25 cellular contexts compared by ENCODE assay signal in genomic region chr7:73482746-73483145, GRCh38. TPM values are rescaled to one million over a fixed set of nuclear protein-coding genes. Genes with fewer than 3 reads are reported as not detected.
DNase-seq lines count a peak whose midpoint lies in the region; ATAC-seq and TF ChIP-seq lines count a peak whose summit lies in the region.
"Had no signal": no experiment of that assay in that cellular context is flagged by ENCODE, and none has a peak within 500 bp of the region (broad histone marks: within the 10 kb centered on the region; RNA-seq: fewer than 3 reads in every experiment).

No MANE protein-coding gene starts in this region.

- peaks cover 15% of the 10 kb centered on the region for H3K4me1 Mint-ChIP-seq in CD4-positive, alpha-beta T cell (ENCODE audit: low read depth)

- no peak overlapping the region for H4K8ac ChIP-seq in mesendoderm (ENCODE audit: low read depth, low read length)

- H3K56ac ChIP-seq in mesendoderm (ENCODE audit: low read length): no peak overlapping the region

- H3K4me3 ChIP-seq in mesendoderm (ENCODE audit: low read length): no peak overlapping the region
- H3K4me3 ChIP-seq: hepatocyte, mucosa of descending colon, PC-9, thyroid gland had no signal

- POLR2A ChIA-PET in CD4-positive, alpha-beta T cell (lab: Charles Lee): no interaction called here

- H3K27ac Mint-ChIP-seq in CD4-positive, alpha-beta T cell: peak overlapping the region; percentile 14
- H3K27ac Mint-ChIP-seq: activated T-cell treated with anti-CD3 and anti-CD28 coated beads, Interleukin-2, amount 50 U/mL, for 72 hours; IgD-negative memory B cell; T-helper 2 cell treated with Interferon-gamma antibody and Interleukin-4, amounts not matched to agents 5 μg/mL and 100 μg/mL, for 36 hours had no signal

- no peak overlapping the region for H2BK5ac ChIP-seq in mesendoderm (ENCODE audit: low read length)

- no peak for TF ChIP-seq POLR2A in erythroblast (IDR thresholded peaks at IDR 0.05; ENCODE audit: low read length)

- intact Hi-C loops in CD4-positive, alpha-beta T cell (cut with DNase I, micrococcal nuclease): no loop called here

- H3K27me3 Mint-ChIP-seq in CD4-positive, alpha-beta T cell: no peaks in the 10 kb centered on the region
- H3K27me3 Mint-ChIP-seq: activated naive CD8-positive, alpha-beta T cell; CD8-positive, alpha-beta memory T cell; IgD-negative memory B cell had no signal

- H3K36me3 Mint-ChIP-seq in CD4-positive, alpha-beta T cell (ENCODE audit: low read depth): peaks cover 84% of the 10 kb centered on the region

- peaks cover 5% of the 10 kb centered on the region for H3K36me3 ChIP-seq in mesendoderm (ENCODE audit: control insufficient read depth, insufficient read depth, low read length)

- H3K9ac ChIP-seq in mesendoderm (ENCODE audit: low read length): no peak overlapping the region

- no peaks in the 10 kb centered on the region for H3K9me3 Mint-ChIP-seq in CD4-positive, alpha-beta T cell
- H3K9me3 Mint-ChIP-seq: activated T-cell treated with anti-CD3 and anti-CD28 coated beads, Interleukin-2, amount 50 U/mL, for 72 hours; CD8-positive, alpha-beta memory T cell; IgD-negative memory B cell; T-helper 2 cell treated with Interferon-gamma antibody and Interleukin-4, amounts not matched to agents 5 μg/mL and 100 μg/mL, for 36 hours had no signal

- no peak overlapping the region for H3K18ac ChIP-seq in mesendoderm (ENCODE audit: low read length)

- peaks cover 17% of the 10 kb centered on the region for H3K79me2 ChIP-seq in mesendoderm (ENCODE audit: control insufficient read depth, insufficient read depth, low read length)

- CTCF ChIA-PET in CD4-positive, alpha-beta T cell (lab: Charles Lee): no interaction called here

- no peak for DNase-seq in CD4-positive, alpha-beta T cell
- peak; percentile 83 to 94 for DNase-seq in NCI-H524 (lab: John Stamatoyannopoulos, UW)
- peak; percentile 37 for DNase-seq in cerebellum (ENCODE audit: low spot score)
- peak; percentile 40 for DNase-seq in mesendoderm
- DNase-seq in HT-29 (ENCODE audit: low spot score): no peak
- DNase-seq in NCI-H774 (lab: John Stamatoyannopoulos, UW): no peak
- DNase-seq in erythroblast (lab: John Stamatoyannopoulos, UW): no peak
- no peak for DNase-seq in islet precursor cell
- DNase-seq: activated T-cell treated with anti-CD3 and anti-CD28 coated beads, Interleukin-2, amount 50 U/mL, for 72 hours; CD8-positive, alpha-beta memory T cell; DND-41; left colon; mucosa of descending colon; NCI-H187 treated with DMSO at 0.1 percent for 48 hours; occipital lobe; PC-9; right cardiac atrium; stimulated activated naive CD4-positive, alpha-beta T cell had no signal

- H2AK5ac ChIP-seq in mesendoderm (ENCODE audit: low read length): no peak overlapping the region

- no peak for TF ChIP-seq CTCF in CD4-positive, alpha-beta T cell (IDR thresholded peaks at IDR 0.05)

- no CpG with 5 or more reads among the region's 5 CpGs for WGBS in mesendoderm (ENCODE audit: extremely low coverage, insufficient coverage, low lambda C conversion rate)

- H3K79me1 ChIP-seq in mesendoderm (ENCODE audit: low read length): peaks cover 11% of the 10 kb centered on the region

- no peak overlapping the region for H3K23ac ChIP-seq in mesendoderm (ENCODE audit: low read length)

- no peak overlapping the region for H3K27ac ChIP-seq in CD4-positive, alpha-beta T cell (ENCODE audit: low read depth, low read length)
- H3K27ac ChIP-seq in mesendoderm (ENCODE audit: low read depth, low read length): no peak overlapping the region
- H3K27ac ChIP-seq: hepatocyte, HL-60, PC-9, thyroid gland had no signal

- no peak overlapping the region for H3K4me3 Mint-ChIP-seq in CD4-positive, alpha-beta T cell
- H3K4me3 Mint-ChIP-seq: activated naive CD8-positive, alpha-beta T cell; activated T-cell treated with anti-CD3 and anti-CD28 coated beads, Interleukin-2, amount 50 U/mL, for 72 hours; CD8-positive, alpha-beta memory T cell; IgD-negative memory B cell; T-helper 2 cell treated with Interferon-gamma antibody and Interleukin-4, amounts not matched to agents 5 μg/mL and 100 μg/mL, for 36 hours had no signal

- H3K4me2 ChIP-seq in mesendoderm (ENCODE audit: low read length): no peak overlapping the region
- H3K4me2 ChIP-seq: hepatocyte, PC-9 had no signal

- no peak overlapping the region for H4K5ac ChIP-seq in mesendoderm (ENCODE audit: low read length)

- H3K4ac ChIP-seq in mesendoderm (ENCODE audit: low read depth, low read length): no peak overlapping the region

- no peak overlapping the region for H2BK120ac ChIP-seq in mesendoderm (ENCODE audit: low read depth, low read length)

- no peaks in the 10 kb centered on the region for H3K4me1 ChIP-seq in mesendoderm (ENCODE audit: control insufficient read depth, low read depth, low read length)
- H3K4me1 ChIP-seq: thyroid gland had no signal

- no peak overlapping the region for H2BK15ac ChIP-seq in mesendoderm (replicated peaks; ENCODE audit: low read depth)

- no peaks in the 10 kb centered on the region for H3K27me3 ChIP-seq in CD4-positive, alpha-beta T cell (ENCODE audit: control insufficient read depth, insufficient read depth, low read length)
- H3K27me3 ChIP-seq in mesendoderm (ENCODE audit: insufficient read depth, low read length, poor library complexity): no peaks in the 10 kb centered on the region
- H3K27me3 ChIP-seq: hepatocyte, thyroid gland had no signal

- ATAC-seq in CD4-positive, alpha-beta T cell (ENCODE audit: poor library complexity): no peak
- ATAC-seq: activated CD4-positive, CD25-positive, alpha-beta regulatory T cell treated with anti-CD3 and anti-CD28 coated beads, Interleukin-2, amount 50 U/mL, for 24 hours; activated T-cell treated with anti-CD3 and anti-CD28 coated beads, Interleukin-2, amount 50 U/mL, for 72 hours; left colon; mucosa of descending colon; right cardiac atrium had no signal

- H3K9me3 ChIP-seq in CD4-positive, alpha-beta T cell (ENCODE audit: control insufficient read depth, low read length): no peaks in the 10 kb centered on the region
- H3K9me3 ChIP-seq: mucosa of descending colon, thyroid gland had no signal

RNA-seq across cellular contexts. Expression of gene BAZ1B, which starts 39.3 kb away (rescaled TPM):
- total RNA-seq in CD4-positive, alpha-beta T cell: 10 to 100 TPM; 32.8 to 35.5 TPM
- 43.6 TPM for total RNA-seq in cerebellum
- polyA plus RNA-seq in mesendoderm (2013, experiment 1 of 2): 45.3 TPM
- polyA plus RNA-seq in mesendoderm (2013, experiment 2 of 2): 45.3 TPM
- total RNA-seq in HT-29 (2014; rRNA removed; shearing (Covaris generic)): 49.9 and 51.9 TPM in 2 replicates

RNA-seq across cellular contexts. Expression of gene FZD9, which starts 49.2 kb away (rescaled TPM):
- total RNA-seq in CD4-positive, alpha-beta T cell: not detected
- total RNA-seq in cerebellum: 1.5 TPM
- polyA plus RNA-seq in mesendoderm (2013, experiment 1 of 2): 1.3 TPM
- polyA plus RNA-seq in mesendoderm (2013, experiment 2 of 2): 1.1 TPM
- not detected in 2 replicates for total RNA-seq in HT-29 (2014; rRNA removed; shearing (Covaris generic))
- polyA plus RNA-seq: CD8-positive, alpha-beta memory T cell; IgD-negative memory B cell had no signal

Comparison
In these comparisons a context has a peak if more than half of its experiments do, and no peak if none do; other contexts are left out.
1. DNase-seq: peak in NCI-H524 (2 of 2), cerebellum (single experiment) and mesendoderm (single experiment); none in CD4-positive, alpha-beta T cell (0 of 10), HT-29 (single experiment), NCI-H774 (single experiment), erythroblast (0 of 2) and islet precursor cell (single experiment).